8 cellular contexts compared by ENCODE assay signal in genomic region chr11:3422380-3423137, GRCh38. TPM values are rescaled to one million over a fixed set of nuclear protein-coding genes. Genes with fewer than 3 reads are reported as not detected.
DNase-seq lines count a peak whose midpoint lies in the region; ATAC-seq and TF ChIP-seq lines count a peak whose summit lies in the region.
"Not testable (repeated sequence)": the region's sequence is repeated elsewhere in the genome, so short reads cannot be mapped to it uniquely, and the experiment has no call there.

No MANE protein-coding gene starts in this region.

- peak overlapping the region; percentile 96 for H3K4me2 ChIP-seq in hepatocyte

- H3K4me1 ChIP-seq in hepatocyte (ENCODE audit: insufficient read depth); aorta (ENCODE audit: control insufficient read depth in 1 of 2, insufficient read depth in 2 of 2, low read length in 2 of 2): not testable (repeated sequence)

- not testable (repeated sequence) for H3K27me3 ChIP-seq in hepatocyte; aorta (ENCODE audit: control insufficient read depth in 1 of 2, insufficient read depth in 2 of 2, low read length in 1 of 2)

- H3K9me2 ChIP-seq in hepatocyte (replicated peaks; ENCODE audit: insufficient read depth), result not testable (repeated sequence)

- not testable (repeated sequence) for H3K9me3 ChIP-seq in hepatocyte (ENCODE audit: low read depth); aorta (ENCODE audit: control insufficient read depth, low read length)

- peak overlapping the region; percentile 60 for H3K27ac ChIP-seq in hepatocyte
- H3K27ac ChIP-seq in aorta (ENCODE audit: low read depth in 1 of 2, low read length in 2 of 2), result peak overlapping the region in 1 of 2 donors; percentile 35

- H4K20me1 ChIP-seq in hepatocyte (ENCODE audit: insufficient read depth, poor library complexity, severe bottlenecking), result not testable (repeated sequence)

- 2% methylated on average over 20 of the region's 66 CpGs for WGBS in hepatocyte (ENCODE audit: low lambda C conversion rate, missing lambda C conversion rate)
- WGBS in aorta, 2 donors, result 1% methylated on average over 50 to 66 of the region's 66 CpGs

- peak overlapping the region; percentile 97 for H2AFZ ChIP-seq in hepatocyte

- H3K36me3 ChIP-seq in hepatocyte (replicated peaks; ENCODE audit: insufficient read depth, low read depth); aorta (ENCODE audit: control insufficient read depth in 1 of 2, insufficient read depth in 2 of 2, low read length in 1 of 2): not testable (repeated sequence)

- DNase-seq in NCI-H2029 treated with DMSO at 0.1 percent for 48 hours (lab: John Stamatoyannopoulos, UW) (peak; percentile 87), T1000 (lab: John Stamatoyannopoulos, UW) (peak; percentile 98), astrocyte of the hippocampus (ENCODE audit: low read depth, low spot score) (peak; percentile 97), hepatocyte (ENCODE audit: low spot score) (peak; percentile 97), renal cortical epithelial cell (ENCODE audit: low read depth) (peak; percentile 91), aorta (peak; percentile 99 to 100)

- TF ChIP-seq POLR2A in GM18505 (IDR thresholded peaks at IDR 0.05; ENCODE audit: borderline replicate concordance, extremely low read depth, insufficient read depth, insufficient read length), result not testable (repeated sequence)

- ATAC-seq in GM18505 (IDR thresholded peaks at IDR 0.05; ENCODE audit: unreplicated experiment) (peak; percentile 97), HG03025 (IDR thresholded peaks at IDR 0.05; ENCODE audit: low FRiP score, unreplicated experiment) (peak; percentile 97), aorta (ENCODE audit: low FRiP score) (peak; percentile 100)

- H3K4me3 ChIP-seq in hepatocyte (peak overlapping the region; percentile 45), aorta (ENCODE audit: low read length in 2 of 2) (peak overlapping the region in 1 of 2 donors; percentile 33)

- intact Hi-C loops in aorta (cut with DNase I), result loop anchor here in 1 of 2 donors (5.0 kb wide), 1 partner anchor 45 kb away; the partner anchor contains the start of gene ZNF195

- not testable (repeated sequence) for H3K79me2 ChIP-seq in hepatocyte

- not testable (repeated sequence) for TF ChIP-seq CTCF in hepatocyte (IDR thresholded peaks at IDR 0.05; ENCODE audit: poor library complexity)

RNA-seq across cellular contexts. Expression of gene ZNF195, which starts 43.6 kb away (rescaled TPM):
- total RNA-seq in hepatocyte (33.2 and 44.1 TPM in 2 replicates), renal cortical epithelial cell (33.2 and 39.1 TPM in 2 replicates), aorta (10 to 100 TPM; 13.7 to 18.4 TPM)
- polyA plus RNA-seq in hepatocyte (27.5 and 28.2 TPM in 2 replicates), aorta (1 to 10 TPM; 6.0 to 9.2 TPM)
